Comparison of ENCODE assay signal across 16 cellular contexts in genomic region chr17:82694647-82695046, GRCh38. TPM values are rescaled to one million over a fixed set of nuclear protein-coding genes. Genes with fewer than 3 reads are reported as not detected.
DNase-seq lines count a peak whose midpoint lies in the region; ATAC-seq and TF ChIP-seq lines count a peak whose summit lies in the region.
"Had no signal": no experiment of that assay in that cellular context is flagged by ENCODE, and none has a peak within 500 bp of the region (broad histone marks: within the 10 kb centered on the region; RNA-seq: fewer than 3 reads in every experiment).

No MANE protein-coding gene starts in this region.

- ATAC-seq in activated naive CD8-positive, alpha-beta T cell treated with anti-CD3 and anti-CD28 coated beads, Interleukin-2, amount 50 U/mL, for 24 hours: no peak
- no peak for ATAC-seq in HCT116
- no peak for ATAC-seq in HG03521 (IDR thresholded peaks at IDR 0.05; ENCODE audit: unreplicated experiment)

- H3K9ac ChIP-seq in HCT116 (ENCODE audit: low read length): no peak overlapping the region
- H3K9ac ChIP-seq: BLaER1 had no signal

- no peak for DNase-seq in activated naive CD8-positive, alpha-beta T cell treated with anti-CD3 and anti-CD28 coated beads, Interleukin-2, amount 50 U/mL, for 24 hours
- DNase-seq in HCT116 (ENCODE audit: low read depth, low spot score) (no peak), immature natural killer cell (no peak), osteoblast (ENCODE audit: insufficient read length, low spot score, missing footprints) (peak; percentile 80), NCI-H345 treated with DMSO at 0.1 percent for 48 hours (lab: John Stamatoyannopoulos, UW; ENCODE audit: unreplicated experiment) (no peak), SIG-M5 treated with dmso at 0.1 percent for 504 hours (lab: John Stamatoyannopoulos, UW; ENCODE audit: unreplicated experiment) (no peak)
- DNase-seq: 8988T, AML-193, DMS153, DMS79 treated with DMSO at 0.1 percent for 48 hours, EL had no signal

- peaks cover 7 to 11% of the 10 kb centered on the region in 2 experiments; a peak in 2 of 4 replicates for H3K4me1 ChIP-seq in HCT116 (ENCODE audit: control insufficient read depth in 1 of 2, insufficient read depth in 2 of 2, low read length in 2 of 2)
- H3K4me1 ChIP-seq in osteoblast (ENCODE audit: insufficient read depth, low read length): peaks cover 11% of the 10 kb centered on the region

- POLR2A ChIA-PET in HCT116 (lab: Charles Lee): no interaction called here

- H4K20me1 ChIP-seq in HCT116 (ENCODE audit: insufficient read depth): no peaks in the 10 kb centered on the region
- peaks cover 14% of the 10 kb centered on the region for H4K20me1 ChIP-seq in osteoblast (ENCODE audit: insufficient read depth, low read length)

- no peak overlapping the region for H3K4me3 ChIP-seq in HCT116 (replicated peaks in 1 of 2; ENCODE audit: low read depth in 1 of 2, low read length in 2 of 2)
- H3K4me3 ChIP-seq in osteoblast (ENCODE audit: insufficient read depth, low read length): no peak overlapping the region
- H3K4me3 ChIP-seq: BLaER1, HAP-1 had no signal

- peaks cover 5% of the 10 kb centered on the region for H3K9me3 Mint-ChIP-seq in activated naive CD8-positive, alpha-beta T cell (ENCODE audit: low read depth)
- peaks cover 7% of the 10 kb centered on the region for H3K9me3 Mint-ChIP-seq in activated naive CD8-positive, alpha-beta T cell treated with anti-CD3 and anti-CD28 coated beads, Interleukin-2, amount 50 U/mL, for 24 hours
- peaks cover 0 to 8% (median 3%) of the 10 kb centered on the region in 6 donors for H3K9me3 Mint-ChIP-seq in immature natural killer cell

- peaks cover 11% of the 10 kb centered on the region for H3K4me1 Mint-ChIP-seq in activated naive CD8-positive, alpha-beta T cell (ENCODE audit: low read depth)
- peaks cover 13% of the 10 kb centered on the region for H3K4me1 Mint-ChIP-seq in activated naive CD8-positive, alpha-beta T cell treated with anti-CD3 and anti-CD28 coated beads, Interleukin-2, amount 50 U/mL, for 24 hours
- H3K4me1 Mint-ChIP-seq in immature natural killer cell: peaks cover 6 to 11% of the 10 kb centered on the region in 2 donors

- no peaks in the 10 kb centered on the region for H3K79me2 ChIP-seq in HCT116 (ENCODE audit: insufficient read depth, low read length)
- H3K79me2 ChIP-seq in osteoblast (ENCODE audit: insufficient read depth, low read length): peaks cover 2% of the 10 kb centered on the region

- H2AFZ ChIP-seq in HCT116 (ENCODE audit: low read depth, low read length, poor library complexity, severe bottlenecking) (no peak overlapping the region), osteoblast (ENCODE audit: low read length) (no peak overlapping the region)

- peak overlapping the region; percentile 4 for H3K4me3 Mint-ChIP-seq in activated naive CD8-positive, alpha-beta T cell
- H3K4me3 Mint-ChIP-seq in activated naive CD8-positive, alpha-beta T cell treated with anti-CD3 and anti-CD28 coated beads, Interleukin-2, amount 50 U/mL, for 24 hours: no peak overlapping the region
- H3K4me3 Mint-ChIP-seq in immature natural killer cell: peak overlapping the region in 3 of 5 donors; percentile 2 to 35 (median 5)

- no peaks in the 10 kb centered on the region for H3K36me3 ChIP-seq in HCT116 (ENCODE audit: control insufficient read depth in 1 of 2, insufficient read depth in 2 of 2, low read length in 2 of 2)
- H3K36me3 ChIP-seq in osteoblast (ENCODE audit: insufficient read depth, low read length): no peaks in the 10 kb centered on the region
- H3K36me3 ChIP-seq: HAP-1 had no signal

- no peak for TF ChIP-seq CTCF in HCT116 (IDR thresholded peaks at IDR 0.05 in 2 of 3, conservative IDR thresholded peaks at IDR 0.05 in 1 of 3; ENCODE audit: borderline replicate concordance in 1 of 3, insufficient read depth in 1 of 3, low read depth in 2 of 3, low read length in 2 of 3)
- no peak for TF ChIP-seq CTCF in osteoblast (IDR thresholded peaks at IDR 0.05; ENCODE audit: extremely low read depth, low read depth, low read length)

- no peak overlapping the region for H3K27ac Mint-ChIP-seq in activated naive CD8-positive, alpha-beta T cell
- no peak overlapping the region for H3K27ac Mint-ChIP-seq in activated naive CD8-positive, alpha-beta T cell treated with anti-CD3 and anti-CD28 coated beads, Interleukin-2, amount 50 U/mL, for 24 hours
- H3K27ac Mint-ChIP-seq in immature natural killer cell: no peak overlapping the region
- H3K27ac Mint-ChIP-seq: IgD-negative memory B cell had no signal

- intact Hi-C loops in HCT116 (cut with micrococcal nuclease): no loop called here

- TF ChIP-seq RAD21 in HCT116 (IDR thresholded peaks at IDR 0.05; ENCODE audit: low read depth): no peak

- H3K4me2 ChIP-seq in HCT116 (ENCODE audit: low read length) (no peak overlapping the region), osteoblast (ENCODE audit: insufficient read depth, low read length) (no peak overlapping the region)
- H3K4me2 ChIP-seq: BLaER1 had no signal

- no peak for TF ChIP-seq POLR2A in HCT116 (IDR thresholded peaks at IDR 0.05; ENCODE audit: borderline replicate concordance, extremely low read depth, insufficient read depth, insufficient read length)

- peaks cover 12% of the 10 kb centered on the region for H3K36me3 Mint-ChIP-seq in activated naive CD8-positive, alpha-beta T cell
- peaks cover 7% of the 10 kb centered on the region for H3K36me3 Mint-ChIP-seq in activated naive CD8-positive, alpha-beta T cell treated with anti-CD3 and anti-CD28 coated beads, Interleukin-2, amount 50 U/mL, for 24 hours (ENCODE audit: low read depth)
- peaks cover 7 to 16% (median 10%) of the 10 kb centered on the region in 3 donors for H3K36me3 Mint-ChIP-seq in immature natural killer cell

- RAD21 ChIA-PET in HCT116 (lab: Charles Lee; ENCODE audit: low non-redundant PET in 1 of 2, low total read pairs in 2 of 2, uncharacterized antibody in 2 of 2, unreplicated experiment in 2 of 2): no interaction called here

- TSS peak; percentile 41 for BruUV-seq in HCT116 (replicated peaks; lab: Mats Ljungman, UMichigan)

- no peak overlapping the region for H3K27ac ChIP-seq in HCT116 (ENCODE audit: low read depth, low read length)
- no peak overlapping the region for H3K27ac ChIP-seq in osteoblast (ENCODE audit: low read depth, low read length)
- H3K27ac ChIP-seq: BLaER1 had no signal

- CTCF ChIA-PET in HCT116 (lab: Charles Lee): no interaction called here

- H3K27me3 ChIP-seq in HCT116 (ENCODE audit: insufficient read depth, low read length) (no peaks in the 10 kb centered on the region), osteoblast (ENCODE audit: insufficient read depth, low read length) (no peaks in the 10 kb centered on the region)

- no peaks in the 10 kb centered on the region for H3K9me2 ChIP-seq in HCT116 (ENCODE audit: insufficient read depth)

- H3K27me3 Mint-ChIP-seq in activated naive CD8-positive, alpha-beta T cell: no peaks in the 10 kb centered on the region
- no peaks in the 10 kb centered on the region for H3K27me3 Mint-ChIP-seq in activated naive CD8-positive, alpha-beta T cell treated with anti-CD3 and anti-CD28 coated beads, Interleukin-2, amount 50 U/mL, for 24 hours
- H3K27me3 Mint-ChIP-seq in immature natural killer cell (ENCODE audit: low read depth in 3 of 3): peaks cover 2 to 6% (median 6%) of the 10 kb centered on the region in 3 donors

- H3K9me3 ChIP-seq in HCT116 (ENCODE audit: control insufficient read depth in 1 of 2, insufficient read depth in 1 of 2, low read depth in 1 of 2, low read length in 2 of 2) (peaks cover 16 to 24% of the 10 kb centered on the region in 2 experiments; a peak in 3 of 4 replicates), osteoblast (ENCODE audit: low read depth, low read length) (no peaks in the 10 kb centered on the region)

TF ChIP-seq in HCT116, 20 proteins besides CTCF, POLR2A, EP300 and RAD21:
- TF ChIP-seq ZBTB33 (IDR thresholded peaks at IDR 0.05; ENCODE audit: extremely low read depth, insufficient replicate concordance, low read length): no peak
- TF ChIP-seq FOSL1 (IDR thresholded peaks at IDR 0.05; ENCODE audit: low read depth): no peak
- TF ChIP-seq YY1 (IDR thresholded peaks at IDR 0.05; ENCODE audit: extremely low read depth, insufficient replicate concordance, low read depth, low read length): no peak

RNA-seq across cellular contexts. Expression of gene RAB40B, which starts 3.9 kb away (rescaled TPM):
- total RNA-seq in HCT116 (2021; ENCODE audit: unreplicated experiment) (22.1 TPM), osteoblast (8.3 and 9.1 TPM in 2 replicates)
- polyA plus RNA-seq in HCT116 (2012): 14.6 and 16.4 TPM in 2 replicates
- 1 to 10 TPM; 3.1 to 4.4 (median 3.9) TPM for polyA plus RNA-seq in immature natural killer cell

RNA-seq across cellular contexts. Expression of gene FN3KRP, which starts 21.9 kb away (rescaled TPM):
- 35.2 TPM for total RNA-seq in HCT116 (2021; ENCODE audit: unreplicated experiment)
- polyA plus RNA-seq in HCT116 (2012): 32.5 and 35.2 TPM in 2 replicates
- 10 to 100 TPM; 23.7 to 76.6 (median 47.3) TPM for polyA plus RNA-seq in immature natural killer cell
- 10.1 and 13.8 TPM in 2 replicates for total RNA-seq in osteoblast

RNA-seq across cellular contexts. Expression of gene FN3K, which starts 40.8 kb away (rescaled TPM):
- total RNA-seq in HCT116 (2021; ENCODE audit: unreplicated experiment) (9.9 TPM), osteoblast (2.9 and 4.4 TPM in 2 replicates)
- 8.6 and 10.7 TPM in 2 replicates for polyA plus RNA-seq in HCT116 (2012)
- polyA plus RNA-seq in immature natural killer cell: 1 to 10 TPM in 1 of 3 donors, under 1 TPM in 2; 0.18 to 1.1 (median 0.50) TPM
- polyA plus RNA-seq: IgD-negative memory B cell had no signal

RNA-seq across cellular contexts. Expression of gene WDR45B, which starts 46.4 kb away (rescaled TPM):
- total RNA-seq in HCT116 (2021; ENCODE audit: unreplicated experiment) (117 TPM), osteoblast (66.2 and 66.3 TPM in 2 replicates)
- 148 and 173 TPM in 2 replicates for polyA plus RNA-seq in HCT116 (2012)
- 10 to 100 TPM; 34.3 to 65.5 (median 48.9) TPM for polyA plus RNA-seq in immature natural killer cell

RNA-seq across cellular contexts. Expression of gene TBCD, which starts 57.2 kb away (rescaled TPM):
- 152 TPM for total RNA-seq in HCT116 (2021; ENCODE audit: unreplicated experiment)
- polyA plus RNA-seq in HCT116 (2012): 140 and 154 TPM in 2 replicates
- 100 to 1,000 TPM in 1 of 3 donors, 10 to 100 TPM in 2; 70.2 to 142 (median 99.7) TPM for polyA plus RNA-seq in immature natural killer cell
- 28.0 and 29.0 TPM in 2 replicates for total RNA-seq in osteoblast
